In genomic region chr11:62468577-62468976, GRCh38 we compare ENCODE assay signal across 2 cellular contexts.
A peak's percentile ranks its signal among the peaks of the same experiment; 100 is the strongest.
TF ChIP-seq lines count a peak whose summit lies in the region.

No MANE protein-coding gene starts in this region.

TF ChIP-seq in A549, 52 proteins besides CTCF, POLR2A, EP300 and RAD21:
- TF ChIP-seq HOXB5 (CRISPR knock-in tag; IDR thresholded peaks at IDR 0.05): no peak
- no peak for TF ChIP-seq BCL3 (IDR thresholded peaks at IDR 0.05)
- no peak for TF ChIP-seq POLR2AphosphoS2 (conservative IDR thresholded peaks at IDR 0.05; ENCODE audit: low read length)
- TF ChIP-seq ZC3H11A (IDR thresholded peaks at IDR 0.05): no peak
- TF ChIP-seq, protein P1, sequence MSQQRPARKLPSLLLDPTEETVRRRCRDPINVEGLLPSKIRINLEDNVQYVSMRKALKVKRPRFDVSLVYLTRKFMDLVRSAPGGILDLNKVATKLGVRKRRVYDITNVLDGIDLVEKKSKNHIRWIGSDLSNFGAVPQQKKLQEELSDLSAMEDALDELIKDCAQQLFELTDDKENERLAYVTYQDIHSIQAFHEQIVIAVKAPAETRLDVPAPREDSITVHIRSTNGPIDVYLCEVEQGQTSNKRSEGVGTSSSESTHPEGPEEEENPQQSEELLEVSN (IDR thresholded peaks at IDR 0.05; ENCODE audit: borderline replicate concordance, low read depth): no peak
- TF ChIP-seq SREBF2 (IDR thresholded peaks at IDR 0.05): no peak
- peak; percentile 16 for TF ChIP-seq MAFK (IDR thresholded peaks at IDR 0.05; ENCODE audit: partially characterized antibody)

TF ChIP-seq in IMR-90, 13 proteins besides CTCF, POLR2A, EP300 and RAD21:
- TF ChIP-seq RFX5 (IDR thresholded peaks at IDR 0.05; ENCODE audit: low read depth, low read length): no peak
